ENCODE assay signal across 14 cellular contexts in the genomic region with DNA sequence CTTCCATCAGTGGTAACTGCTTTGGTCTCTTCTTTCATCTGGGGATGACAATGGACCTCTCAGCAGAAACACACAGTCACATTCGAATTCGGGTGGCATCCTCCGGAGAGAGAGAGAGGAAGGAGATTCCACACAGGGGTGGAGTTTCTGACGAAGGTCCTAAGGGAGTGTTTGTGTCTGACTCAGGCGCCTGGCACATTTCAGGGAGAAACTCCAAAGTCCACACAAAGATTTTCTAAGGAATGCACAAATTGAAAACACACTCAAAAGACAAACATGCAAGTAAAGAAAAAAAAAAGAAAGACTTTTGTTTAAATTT. TPM values are rescaled to one million over a fixed set of nuclear protein-coding genes. Genes with fewer than 3 reads are reported as not detected.
DNase-seq lines count a peak whose midpoint lies in the region; ATAC-seq and TF ChIP-seq lines count a peak whose summit lies in the region.
"Had no signal": no experiment of that assay in that cellular context is flagged by ENCODE, and none has a peak within 500 bp of the region (broad histone marks: within the 10 kb centered on the region; RNA-seq: fewer than 3 reads in every experiment).

No MANE protein-coding gene starts in this region.

- H3K79me1 ChIP-seq in IMR-90 (ENCODE audit: low read depth in 1 of 2, low read length in 2 of 2) = peaks cover 6 to 15% of the 10 kb centered on the region in 2 experiments; a peak in 3 of 4 replicates

- no peak overlapping the region for H3K9ac ChIP-seq in IMR-90 (ENCODE audit: low read depth, low read length)
- H3K9ac ChIP-seq in colonic mucosa (ENCODE audit: low read depth in 2 of 2, low read length in 2 of 2) = peak overlapping the region in 1 of 2 donors; percentile 21
- H3K9ac ChIP-seq in Karpas-422 (ENCODE audit: low read length) = no peak overlapping the region

- CTCF ChIA-PET in AG04449 (lab: Yijun Ruan, JAX) (interaction anchor here (2.0 to 2.6 kb wide), 2 partner anchors 10 to 306 kb away, joined by 4 to 17 read pairs; no protein-coding TSS in a partner anchor), IMR-90 (lab: Yijun Ruan, JAX) (no interaction called here)
- CTCF ChIA-PET in naive thymus-derived CD4-positive, alpha-beta T cell (lab: Charles Lee) = no interaction called here

- dilution Hi-C loops in IMR-90 (cut with HindIII; ENCODE audit: low sequenced_read_pairs, unreplicated experiment) = no loop called here

- no peak for TF ChIP-seq CTCF in AG04449 (IDR thresholded peaks at IDR 0.05; ENCODE audit: insufficient read depth, low read length, missing control alignments)
- TF ChIP-seq CTCF in IMR-90 (conservative IDR thresholded peaks at IDR 0.05; ENCODE audit: low read depth, low read length) = no peak
- no peak for TF ChIP-seq CTCF in colonic mucosa (IDR thresholded peaks at IDR 0.05)
- no peak for TF ChIP-seq CTCF in mucosa of descending colon (IDR thresholded peaks at IDR 0.05)

- peaks cover 1% of the 10 kb centered on the region; the same call in 1 of the 2 replicates for H3K36me3 ChIP-seq in IMR-90 (ENCODE audit: control insufficient read depth, insufficient read depth, low read length)
- H3K36me3 ChIP-seq in colonic mucosa = peaks cover 3% of the 10 kb centered on the region
- H3K36me3 ChIP-seq in mucosa of descending colon (ENCODE audit: low read depth) = no peaks in the 10 kb centered on the region
- H3K36me3 ChIP-seq in naive thymus-derived CD4-positive, alpha-beta T cell (ENCODE audit: control insufficient read depth in 2 of 3, insufficient read depth in 3 of 3, low read length in 3 of 3) = no peaks in the 10 kb centered on the region
- no peaks in the 10 kb centered on the region for H3K36me3 ChIP-seq in Karpas-422 (ENCODE audit: insufficient read depth, low read length)

- no peaks in the 10 kb centered on the region for H3K4me1 Mint-ChIP-seq in naive thymus-derived CD4-positive, alpha-beta T cell

- H4K20me1 ChIP-seq in IMR-90 (ENCODE audit: insufficient read depth, low read length) (no peaks in the 10 kb centered on the region), Karpas-422 (ENCODE audit: insufficient read depth, low read depth, low read length) (no peaks in the 10 kb centered on the region)

- no peak overlapping the region for H3K27ac Mint-ChIP-seq in naive thymus-derived CD4-positive, alpha-beta T cell
- H3K27ac Mint-ChIP-seq: CD4-positive, CD25-positive, alpha-beta regulatory T cell had no signal

- H3K4me1 ChIP-seq in IMR-90 (ENCODE audit: control insufficient read depth, insufficient read depth, low read length) (peaks cover 17% of the 10 kb centered on the region), colonic mucosa (peaks cover 7% of the 10 kb centered on the region), mucosa of descending colon (ENCODE audit: low read depth) (peaks cover 10% of the 10 kb centered on the region), Karpas-422 (ENCODE audit: low read length) (no peaks in the 10 kb centered on the region)
- no peaks in the 10 kb centered on the region for H3K4me1 ChIP-seq in naive thymus-derived CD4-positive, alpha-beta T cell (ENCODE audit: control insufficient read depth in 2 of 2, insufficient read depth in 2 of 2, low read length in 2 of 2)

- no peaks in the 10 kb centered on the region for H3K9me3 ChIP-seq in IMR-90 (ENCODE audit: control insufficient read depth, insufficient read depth, low read length)
- H3K9me3 ChIP-seq in colonic mucosa = no peaks in the 10 kb centered on the region
- H3K9me3 ChIP-seq in mucosa of descending colon = no peaks in the 10 kb centered on the region
- H3K9me3 ChIP-seq in naive thymus-derived CD4-positive, alpha-beta T cell (ENCODE audit: control insufficient read depth in 2 of 3, low read length in 3 of 3) = no peaks in the 10 kb centered on the region
- no peaks in the 10 kb centered on the region for H3K9me3 ChIP-seq in Karpas-422 (ENCODE audit: low read length)
- H3K9me3 ChIP-seq: spleen had no signal

- peak overlapping the region; percentile 20; the same call in 1 of the 2 replicates for H3K4me2 ChIP-seq in IMR-90 (ENCODE audit: low read depth, low read length)
- H3K4me2 ChIP-seq in Karpas-422 (ENCODE audit: low read depth, low read length, poor library complexity, severe bottlenecking) = no peak overlapping the region

- H3K14ac ChIP-seq in IMR-90 (replicated peaks; ENCODE audit: low read depth, low read length) = 0 out of 2 replicates have a peak overlapping the region, but pooled peaks have one; percentile 44

- H3K18ac ChIP-seq in IMR-90 (ENCODE audit: low read depth, low read length) = peak overlapping the region; percentile 2; the same call in 1 of the 2 replicates

- peak overlapping the region; percentile 34 for H2BK5ac ChIP-seq in IMR-90 (ENCODE audit: low read depth, low read length, poor library complexity, severe bottlenecking)

- peak overlapping the region; percentile 83 for H4K91ac ChIP-seq in IMR-90 (ENCODE audit: insufficient read depth, low read depth, low read length)

- peaks cover 4% of the 10 kb centered on the region; the same call in 1 of the 2 replicates for H3K9me1 ChIP-seq in IMR-90 (ENCODE audit: insufficient read depth, low read length)

- H3K79me2 ChIP-seq in Karpas-422 (ENCODE audit: low read length) = no peaks in the 10 kb centered on the region

- peak overlapping the region; percentile 92 for H2BK120ac ChIP-seq in IMR-90 (ENCODE audit: low read depth, low read length)

- peak overlapping the region; percentile 46; the same call in 1 of the 2 replicates for H3K23ac ChIP-seq in IMR-90 (ENCODE audit: low read depth, low read length)

- no peaks in the 10 kb centered on the region for H3K9me3 Mint-ChIP-seq in naive thymus-derived CD4-positive, alpha-beta T cell
- H3K9me3 Mint-ChIP-seq: CD4-positive, CD25-positive, alpha-beta regulatory T cell had no signal

- WGBS in IMR-90 (ENCODE audit: extremely low coverage in 2 of 2, insufficient read length in 1 of 2), 2 experiments = no CpG with 5 or more reads among the region's 5 CpGs

- H2BK20ac ChIP-seq in IMR-90 (ENCODE audit: low read depth, low read length) = peak overlapping the region; percentile 58

- H3K4me3 ChIP-seq in AG04449 (ENCODE audit: low read depth, low read length) (peak overlapping the region; percentile 15), IMR-90 (ENCODE audit: insufficient read depth, low read depth, low read length) (no peak overlapping the region), colonic mucosa (no peak overlapping the region), mucosa of descending colon (no peak overlapping the region), Karpas-422 (ENCODE audit: low read length) (no peak overlapping the region)
- H3K4me3 ChIP-seq in naive thymus-derived CD4-positive, alpha-beta T cell (ENCODE audit: low read length) = no peak overlapping the region
- H3K4me3 ChIP-seq: lung, spleen had no signal

- ATAC-seq in IMR-90 (ENCODE audit: low read depth) (peak; percentile 84), mucosa of descending colon (peak; percentile 86)
- no peak for ATAC-seq in naive thymus-derived CD4-positive, alpha-beta T cell

- peaks cover 0 to 13% (median 4%) of the 10 kb centered on the region in 5 donors for H3K36me3 Mint-ChIP-seq in naive thymus-derived CD4-positive, alpha-beta T cell

- H4K8ac ChIP-seq in IMR-90 (ENCODE audit: low read depth in 2 of 2, low read length in 2 of 2) = peak overlapping the region; percentile 78 to 80

- H2AK9ac ChIP-seq in IMR-90 (replicated peaks; ENCODE audit: low read depth, low read length, poor library complexity) = peak overlapping the region; percentile 33

- H3K27me3 ChIP-seq in IMR-90 (ENCODE audit: control insufficient read depth, insufficient read depth, low read length) (no peaks in the 10 kb centered on the region), colonic mucosa (no peaks in the 10 kb centered on the region), Karpas-422 (ENCODE audit: low read length) (no peaks in the 10 kb centered on the region)
- H3K27me3 ChIP-seq in naive thymus-derived CD4-positive, alpha-beta T cell (ENCODE audit: control insufficient read depth in 2 of 2, insufficient read depth in 2 of 2, low read length in 2 of 2) = peaks cover 0 to 3% of the 10 kb centered on the region in 2 donors

- peak overlapping the region; percentile 91; the same call in 1 of the 3 replicates for H2BK15ac ChIP-seq in IMR-90 (ENCODE audit: low read depth, low read length)

- H2AFZ ChIP-seq in IMR-90 (replicated peaks; ENCODE audit: low read length, poor library complexity) (peak overlapping the region; percentile 69), Karpas-422 (ENCODE audit: low read length) (no peak overlapping the region)

- in situ Hi-C loops in IMR-90 (cut with MboI; ENCODE audit: low sequenced_read_pairs) = loop anchor here (5.0 kb wide), 1 partner anchor 301 kb away; no protein-coding TSS in a partner anchor

- peak overlapping the region; percentile 8; the same call in 1 of the 2 replicates for H3K56ac ChIP-seq in IMR-90 (ENCODE audit: extremely low read depth, insufficient read depth, low read length)

- DNase-seq in AG04449 (ENCODE audit: low read depth, low spot score) = peak; percentile 84
- peak; percentile 83 for DNase-seq in IMR-90
- peak; percentile 71 for DNase-seq in colonic mucosa
- peak in 1 of 3 donors; percentile 63 for DNase-seq in mucosa of descending colon
- DNase-seq in NCI-H1105 (lab: John Stamatoyannopoulos, UW) = no peak
- no peak for DNase-seq in naive thymus-derived CD4-positive, alpha-beta T cell
- no peak for DNase-seq in Karpas-422
- DNase-seq in stimulated activated CD4-positive, alpha-beta T cell treated with anti-CD3 and anti-CD28 coated beads, Interleukin-4, amount 100 ng/mL, for 24 hours = no peak
- DNase-seq: activated effector memory CD4-positive, alpha-beta T cell treated with Interleukin-2 at 50 U/mL for 16 hours; CD4-positive, CD25-positive, alpha-beta regulatory T cell; NCI-H1048; stimulated activated naive CD4-positive, alpha-beta T cell had no signal

- POLR2A ChIA-PET in AG04449 (lab: Yijun Ruan, JAX) (no interaction called here), IMR-90 (lab: Charles Lee; ENCODE audit: unreplicated experiment) (no interaction called here)
- POLR2A ChIA-PET in naive thymus-derived CD4-positive, alpha-beta T cell (lab: Charles Lee) = no interaction called here

- peak overlapping the region; percentile 83 for H3K4ac ChIP-seq in IMR-90 (ENCODE audit: low read depth, low read length)

- H3K27me3 Mint-ChIP-seq in naive thymus-derived CD4-positive, alpha-beta T cell = peaks cover 16 to 28% (median 25%) of the 10 kb centered on the region in 5 donors

- H3K27ac ChIP-seq in IMR-90 (ENCODE audit: insufficient read depth, low read length) = peak overlapping the region; percentile 6
- H3K27ac ChIP-seq in colonic mucosa = no peak overlapping the region
- H3K27ac ChIP-seq in naive thymus-derived CD4-positive, alpha-beta T cell (ENCODE audit: low read depth, low read length) = no peak overlapping the region
- H3K27ac ChIP-seq in Karpas-422 (ENCODE audit: low read length) = no peak overlapping the region

- H3K4me3 Mint-ChIP-seq in naive thymus-derived CD4-positive, alpha-beta T cell = no peak overlapping the region
- H3K4me3 Mint-ChIP-seq: CD4-positive, CD25-positive, alpha-beta regulatory T cell had no signal

- H2AK5ac ChIP-seq in IMR-90 (ENCODE audit: low read depth, low read length) = peak overlapping the region; percentile 14; the same call in 1 of the 2 replicates

- TF ChIP-seq RAD21 in IMR-90 (IDR thresholded peaks at IDR 0.05; ENCODE audit: low read length) = no peak

- BruUV-seq in IMR-90 (replicated peaks; lab: Mats Ljungman, UMichigan) = no TSS peak

- H3K9me2 ChIP-seq in Karpas-422 (replicated peaks; ENCODE audit: insufficient read depth, low read length) = no peaks in the 10 kb centered on the region

- TF ChIP-seq POLR2A in IMR-90 (IDR thresholded peaks at IDR 0.05; ENCODE audit: low read depth, low read length) = no peak

- H4K5ac ChIP-seq in IMR-90 (ENCODE audit: low read depth, low read length) = peak overlapping the region; percentile 11

- intact Hi-C loops in IMR-90 (cut with micrococcal nuclease) = loop anchor here (10.0 kb wide), 2 partner anchors 209 to 599 kb away; no protein-coding TSS in a partner anchor
- intact Hi-C loops in colonic mucosa (cut with DNase I) = loop anchor here (10.0 kb wide), 1 partner anchor 141 kb away; no protein-coding TSS in a partner anchor
- intact Hi-C loops in mucosa of descending colon (cut with DNase I, micrococcal nuclease) = loop anchor here in 1 of 2 donors (10.0 kb wide), 1 partner anchor 309 kb away; no protein-coding TSS in a partner anchor
- intact Hi-C loops in naive thymus-derived CD4-positive, alpha-beta T cell (cut with micrococcal nuclease) = no loop called here

RNA-seq across cellular contexts. Expression of gene EDN1, which starts 6.1 kb away (rescaled TPM):
- total RNA-seq in IMR-90 (2012; rRNA removed) (5.6 and 8.6 TPM in 2 replicates), colonic mucosa (10 to 100 TPM in 1 of 2 donors, 1 to 10 TPM in 1; 9.5 to 16.2 TPM), mucosa of descending colon (10 to 100 TPM in 2 of 3 donors, 1 to 10 TPM in 1; 8.4 to 26.5 (median 14.0) TPM)
- polyA plus RNA-seq in IMR-90 (2012; rRNA removed) = 8.5 and 9.0 TPM in 2 replicates
- polyA plus RNA-seq in IMR-90 (2012; cell fraction: cytosol; rRNA removed) = 3.2 and 5.6 TPM in 2 replicates
- 7.5 and 15.6 TPM in 2 replicates for polyA plus RNA-seq in IMR-90 (2012; cell fraction: nucleus; rRNA removed; ENCODE audit: low replicate concordance)
- 1 to 10 TPM in 4 of 5 experiments, under 1 TPM in 1; 0.17 to 1.7 (median 1.4) TPM for total RNA-seq in naive thymus-derived CD4-positive, alpha-beta T cell
- polyA plus RNA-seq in naive thymus-derived CD4-positive, alpha-beta T cell = under 1 TPM in 1 of 2 donors, not detected in 1; 0.12 TPM
- 0.18 and 0.34 TPM in 2 replicates for total RNA-seq in Karpas-422 (2014; rRNA removed; shearing (Covaris generic); ENCODE audit: low replicate concordance)
- polyA plus RNA-seq: CD4-positive, CD25-positive, alpha-beta regulatory T cell had no signal

Comparison
In these comparisons a context has a peak if more than half of its experiments do, and no peak if none do; other contexts are left out.
1. DNase-seq: peak in AG04449 (single experiment), IMR-90 (single experiment) and colonic mucosa (single experiment); none in NCI-H1105 (single experiment), naive thymus-derived CD4-positive, alpha-beta T cell (0 of 9), Karpas-422 (single experiment) and stimulated activated CD4-positive, alpha-beta T cell treated with anti-CD3 and anti-CD28 coated beads, Interleukin-4, amount 100 ng/mL, for 24 hours (single experiment).
2. intact Hi-C loops: an anchor here in IMR-90 (10.0 kb wide) and colonic mucosa (10.0 kb wide); none called in naive thymus-derived CD4-positive, alpha-beta T cell.